In genomic region chr19:4033028-4033956, GRCh38 we compare ENCODE assay signal across 27 cellular contexts.
"Had no signal": no experiment of that assay in that cellular context is flagged by ENCODE, and none has a peak within 500 bp of the region (broad histone marks: within the 10 kb centered on the region; RNA-seq: fewer than 3 reads in every experiment).

No MANE protein-coding gene starts in this region.

- H3K27ac ChIP-seq: brain microvascular endothelial cell, pancreas, prostate gland, sigmoid colon, testis, vagina, WERI-Rb-1 had no signal

- ATAC-seq: activated CD4-positive, CD25-positive, alpha-beta regulatory T cell treated with anti-CD3 and anti-CD28 coated beads, Interleukin-2, amount 50 U/mL, for 24 hours; gastroesophageal sphincter; naive thymus-derived CD4-positive, alpha-beta T cell; pancreas had no signal

- H3K4me3 ChIP-seq: gastroesophageal sphincter, pancreas, prostate gland, sigmoid colon, testis, vagina had no signal

- DNase-seq: activated CD4-positive, alpha-beta memory T cell treated with anti-CD3 and anti-CD28 coated beads, Interleukin-2, amount 10 ng/mL, durations not matched to agents 7 days and 5 days; activated CD4-positive, alpha-beta T cell treated with anti-CD3 and anti-CD28 coated beads, Interleukin-2, amount 10 ng/mL, durations not matched to agents 24 days and 14 days; activated CD8-positive, alpha-beta memory T cell treated with anti-CD3 and anti-CD28 coated beads, Interleukin-2, amount 50 U/mL, for 48 hours; activated gamma-delta T cell; activated naive CD4-positive, alpha-beta T cell treated with anti-CD3 and anti-CD28 coated beads, Interleukin-2, amount 10 ng/mL, durations not matched to agents 7 days and 5 days; activated naive CD8-positive, alpha-beta T cell treated with anti-CD3 and anti-CD28 coated beads, Interleukin-2, amount 10 ng/mL, durations not matched to agents 7 days and 5 days; activated T-cell treated with anti-CD3 and anti-CD28 coated beads, Interleukin-2, amount 50 U/mL, for 24 hours; brain microvascular endothelial cell; dermis blood vessel endothelial cell; effector memory CD4-positive, alpha-beta T cell; hippocampal formation; midbrain; naive thymus-derived CD4-positive, alpha-beta T cell; retina; sigmoid colon; small intestine; stimulated activated CD4-positive, alpha-beta T cell treated with anti-CD3 and anti-CD28 coated beads, Interleukin-1b, Interleukin-23, amount 100 ng/mL, for 48 hours; stimulated activated naive CD4-positive, alpha-beta T cell; T-helper 9 cell; testis; trophoblast cell; WERI-Rb-1 had no signal

- H3K4me1 ChIP-seq: pancreas, prostate gland, vagina had no signal

- H3K27me3 ChIP-seq: brain microvascular endothelial cell, gastroesophageal sphincter, pancreas, sigmoid colon, testis, vagina had no signal

- H3K9me3 ChIP-seq: gastroesophageal sphincter, pancreas, prostate gland, sigmoid colon, testis, vagina had no signal
